ENCODE assay signal across 17 cellular contexts in genomic region chr1:161848676-161849075, GRCh38.
"Had no signal": no experiment of that assay in that cellular context is flagged by ENCODE, and none has a peak within 500 bp of the region (broad histone marks: within the 10 kb centered on the region; RNA-seq: fewer than 3 reads in every experiment).

No MANE protein-coding gene starts in this region.

- H3K9me3 ChIP-seq: adrenal gland, left lung, testis had no signal

- H3K27me3 Mint-ChIP-seq: activated naive CD4-positive, alpha-beta T cell treated with anti-CD3 and anti-CD28 coated beads, Interleukin-2, amount 10 ng/mL, durations not matched to agents 7 days and 5 days; stimulated activated naive CD8-positive, alpha-beta T cell treated with anti-CD3 and anti-CD28 coated beads, Interleukin-15, amount 100 ng/mL, for 72 hours had no signal

- DNase-seq: activated CD4-positive, alpha-beta T cell treated with anti-CD3 and anti-CD28 coated beads for 48 hours; activated CD8-positive, alpha-beta memory T cell treated with anti-CD3 and anti-CD28 coated beads, Interleukin-2, amount 50 U/mL, for 48 hours; activated CD8-positive, alpha-beta T cell treated with anti-CD3 and anti-CD28 coated beads, Interleukin-2, amount 10 ng/mL, durations not matched to agents 7 days and 5 days; activated naive CD4-positive, alpha-beta T cell treated with anti-CD3 and anti-CD28 coated beads, Interleukin-2, amount 10 ng/mL, durations not matched to agents 7 days and 5 days; adrenal gland; central memory CD4-positive, alpha-beta T cell; cortex of kidney; effector memory CD4-positive, alpha-beta T cell; left lung; mesenchymal stem cell; nephron progenitor cell; stimulated activated CD4-positive, alpha-beta T cell treated with anti-CD3 and anti-CD28 coated beads, Interleukin-15, amount 100 ng/mL, for 24 hours; stimulated activated CD4-positive, alpha-beta T cell treated with anti-CD3 and anti-CD28 coated beads, Interleukin-4, amount 100 ng/mL, for 24 hours; stimulated activated naive CD8-positive, alpha-beta T cell treated with anti-CD3 and anti-CD28 coated beads, Interleukin-15, amount 100 ng/mL, for 72 hours; T-helper 1 cell; testis had no signal

- H3K4me3 Mint-ChIP-seq: activated CD8-positive, alpha-beta T cell treated with anti-CD3 and anti-CD28 coated beads, Interleukin-2, amount 10 ng/mL, durations not matched to agents 7 days and 5 days; activated naive CD4-positive, alpha-beta T cell treated with anti-CD3 and anti-CD28 coated beads, Interleukin-2, amount 10 ng/mL, durations not matched to agents 7 days and 5 days; nephron progenitor cell; stimulated activated naive CD8-positive, alpha-beta T cell treated with anti-CD3 and anti-CD28 coated beads, Interleukin-15, amount 100 ng/mL, for 72 hours; WTC11 had no signal

- H3K4me1 ChIP-seq: left lung had no signal

- H3K27ac Mint-ChIP-seq: activated CD8-positive, alpha-beta T cell treated with anti-CD3 and anti-CD28 coated beads, Interleukin-2, amount 10 ng/mL, durations not matched to agents 7 days and 5 days; activated naive CD4-positive, alpha-beta T cell treated with anti-CD3 and anti-CD28 coated beads, Interleukin-2, amount 10 ng/mL, durations not matched to agents 7 days and 5 days; nephron progenitor cell; stimulated activated naive CD8-positive, alpha-beta T cell treated with anti-CD3 and anti-CD28 coated beads, Interleukin-15, amount 100 ng/mL, for 72 hours; WTC11 had no signal

- H3K27ac ChIP-seq: left lung had no signal

- H3K4me1 Mint-ChIP-seq: nephron progenitor cell, WTC11 had no signal

- ATAC-seq: activated CD8-positive, alpha-beta T cell treated with anti-CD3 and anti-CD28 coated beads, Interleukin-2, amount 10 ng/mL, durations not matched to agents 7 days and 5 days; left lung; stimulated activated naive CD8-positive, alpha-beta T cell treated with anti-CD3 and anti-CD28 coated beads, Interleukin-15, amount 100 ng/mL, for 72 hours; WTC11 had no signal

- H3K4me3 ChIP-seq: adrenal gland, left lung, testis had no signal

- H3K27me3 ChIP-seq: adrenal gland, left lung, testis had no signal
